In genomic region chr5:59763545-59763944, GRCh38 we compare ENCODE assay signal across 2 cellular contexts.
TF ChIP-seq lines count a peak whose summit lies in the region.

No MANE protein-coding gene starts in this region.

TF ChIP-seq in A549, 52 proteins besides CTCF, POLR2A, EP300 and RAD21 (continued from another document):
- no peak for TF ChIP-seq RARB (CRISPR knock-in tag; IDR thresholded peaks at IDR 0.05)
- TF ChIP-seq RFX5 (IDR thresholded peaks at IDR 0.05) = no peak
- no peak for TF ChIP-seq HMGXB4 (CRISPR knock-in tag; IDR thresholded peaks at IDR 0.05; ENCODE audit: borderline replicate concordance)
- no peak for TF ChIP-seq HEYL (CRISPR knock-in tag; IDR thresholded peaks at IDR 0.05)
- no peak for TF ChIP-seq ZFP36 (IDR thresholded peaks at IDR 0.05; ENCODE audit: borderline replicate concordance, partially characterized antibody)
- no peak for TF ChIP-seq CBX8 (IDR thresholded peaks at IDR 0.05)
- TF ChIP-seq PBX3 (IDR thresholded peaks at IDR 0.05) = no peak

TF ChIP-seq in HepG2, 621 proteins besides CTCF, POLR2A, EP300 and RAD21 (continued from another document):
- TF ChIP-seq TERF1 (CRISPR knock-in tag; IDR thresholded peaks at IDR 0.05) = no peak
- TF ChIP-seq PHF5A (CRISPR knock-in tag; IDR thresholded peaks at IDR 0.05; ENCODE audit: low read depth, unreplicated experiment) = no peak
- no peak for TF ChIP-seq TP53 (CRISPR knock-in tag; conservative IDR thresholded peaks at IDR 0.05)
- TF ChIP-seq HNRNPUL1 (IDR thresholded peaks at IDR 0.05; ENCODE audit: low read depth, low read length) = no peak
- no peak for TF ChIP-seq SCMH1 (CRISPR knock-in tag; IDR thresholded peaks at IDR 0.05; ENCODE audit: borderline replicate concordance)
- TF ChIP-seq NFKB2 (CRISPR knock-in tag; IDR thresholded peaks at IDR 0.05; ENCODE audit: borderline replicate concordance) = no peak
- no peak for TF ChIP-seq FOXP4 (CRISPR knock-in tag; IDR thresholded peaks at IDR 0.05)
